Comparison of ENCODE assay signal across 1 cellular context in the genomic region with DNA sequence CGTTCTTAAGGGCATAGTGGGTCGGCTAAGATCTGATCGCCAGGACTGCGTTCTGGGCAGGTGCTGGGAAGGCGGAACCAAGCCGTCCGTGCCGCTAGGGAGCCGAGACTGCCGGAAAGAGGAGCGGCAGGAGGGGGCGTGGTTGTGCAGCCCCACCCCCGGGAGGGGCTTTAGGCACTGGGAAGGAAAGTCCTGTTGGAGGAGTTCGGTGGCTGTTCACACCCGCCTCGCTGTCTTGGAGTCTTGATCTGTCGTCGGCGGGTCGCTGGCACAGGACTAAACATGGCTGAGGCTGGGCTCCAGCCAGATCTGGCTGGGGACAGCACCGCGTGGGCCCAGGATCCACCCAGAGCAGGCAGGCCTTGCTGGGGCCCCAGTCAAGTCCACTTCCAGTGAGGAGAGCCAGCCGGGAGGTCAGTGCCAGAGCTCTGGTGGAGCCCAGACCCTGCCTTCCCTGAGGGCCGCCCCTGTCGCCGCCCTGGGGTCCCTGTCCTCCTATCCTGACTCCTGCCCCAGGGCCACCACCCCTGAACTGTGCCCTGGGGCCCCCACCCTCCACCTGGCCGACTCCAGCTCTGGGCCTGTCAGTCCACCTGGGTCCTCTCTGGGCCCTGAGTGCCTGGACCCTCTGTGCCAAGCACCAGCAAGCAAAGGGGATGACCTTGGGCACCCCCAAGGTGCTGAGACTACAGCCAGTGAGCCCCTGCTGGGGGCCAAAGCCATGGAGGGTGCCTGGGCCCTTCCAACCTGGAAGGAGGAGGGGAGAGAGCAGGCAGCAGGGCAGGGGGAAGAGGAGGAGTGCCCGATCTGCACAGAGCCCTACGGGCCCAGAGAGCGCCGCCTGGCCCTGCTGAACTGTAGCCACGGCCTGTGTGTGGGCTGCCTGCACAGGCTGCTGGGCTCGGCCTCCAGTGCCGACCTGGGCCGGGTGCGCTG.
TF ChIP-seq lines count a peak whose summit lies in the region.

No MANE protein-coding gene starts in this region.

TF ChIP-seq in SK-N-SH, 30 proteins besides CTCF, POLR2A, EP300 and RAD21:
- TF ChIP-seq TAF1 (IDR thresholded peaks at IDR 0.05; ENCODE audit: borderline replicate concordance, low read depth, low read length) (no peak), RXRA (IDR thresholded peaks at IDR 0.05; ENCODE audit: borderline replicate concordance, low read depth) (no peak), TCF12 (IDR thresholded peaks at IDR 0.05) (no peak), GATA2 (CRISPR knock-in tag; IDR thresholded peaks at IDR 0.05) (no peak), GABPA (IDR thresholded peaks at IDR 0.05; ENCODE audit: low read depth) (no peak), NFIC (IDR thresholded peaks at IDR 0.05; ENCODE audit: borderline replicate concordance) (no peak), MXI1 (IDR thresholded peaks at IDR 0.05; ENCODE audit: low read depth, low read length) (no peak), RFX5 (IDR thresholded peaks at IDR 0.05; ENCODE audit: low read length) (no peak), POLR2AphosphoS5 (IDR thresholded peaks at IDR 0.05; ENCODE audit: low read depth, low read length) (no peak), ELF1 (IDR thresholded peaks at IDR 0.05) (no peak), JUND (IDR thresholded peaks at IDR 0.05) (no peak), FOXM1 (IDR thresholded peaks at IDR 0.05; ENCODE audit: low read depth) (no peak), EZH2phosphoT487 (IDR thresholded peaks at IDR 0.05; ENCODE audit: borderline replicate concordance, low read depth) (no peak), YY1 (IDR thresholded peaks at IDR 0.05; ENCODE audit: low read depth) (no peak)
- TF ChIP-seq, protein P1, sequence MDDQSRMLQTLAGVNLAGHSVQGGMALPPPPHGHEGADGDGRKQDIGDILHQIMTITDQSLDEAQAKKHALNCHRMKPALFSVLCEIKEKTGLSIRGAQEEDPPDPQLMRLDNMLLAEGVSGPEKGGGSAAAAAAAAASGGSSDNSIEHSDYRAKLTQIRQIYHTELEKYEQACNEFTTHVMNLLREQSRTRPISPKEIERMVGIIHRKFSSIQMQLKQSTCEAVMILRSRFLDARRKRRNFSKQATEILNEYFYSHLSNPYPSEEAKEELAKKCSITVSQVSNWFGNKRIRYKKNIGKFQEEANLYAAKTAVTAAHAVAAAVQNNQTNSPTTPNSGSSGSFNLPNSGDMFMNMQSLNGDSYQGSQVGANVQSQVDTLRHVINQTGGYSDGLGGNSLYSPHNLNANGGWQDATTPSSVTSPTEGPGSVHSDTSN (IDR thresholded peaks at IDR 0.05): no peak
- TF ChIP-seq, protein P2, sequence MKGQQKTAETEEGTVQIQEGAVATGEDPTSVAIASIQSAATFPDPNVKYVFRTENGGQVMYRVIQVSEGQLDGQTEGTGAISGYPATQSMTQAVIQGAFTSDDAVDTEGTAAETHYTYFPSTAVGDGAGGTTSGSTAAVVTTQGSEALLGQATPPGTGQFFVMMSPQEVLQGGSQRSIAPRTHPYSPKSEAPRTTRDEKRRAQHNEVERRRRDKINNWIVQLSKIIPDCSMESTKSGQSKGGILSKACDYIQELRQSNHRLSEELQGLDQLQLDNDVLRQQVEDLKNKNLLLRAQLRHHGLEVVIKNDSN (IDR thresholded peaks at IDR 0.05; ENCODE audit: borderline replicate concordance, low read depth): no peak
- TF ChIP-seq, protein P3, sequence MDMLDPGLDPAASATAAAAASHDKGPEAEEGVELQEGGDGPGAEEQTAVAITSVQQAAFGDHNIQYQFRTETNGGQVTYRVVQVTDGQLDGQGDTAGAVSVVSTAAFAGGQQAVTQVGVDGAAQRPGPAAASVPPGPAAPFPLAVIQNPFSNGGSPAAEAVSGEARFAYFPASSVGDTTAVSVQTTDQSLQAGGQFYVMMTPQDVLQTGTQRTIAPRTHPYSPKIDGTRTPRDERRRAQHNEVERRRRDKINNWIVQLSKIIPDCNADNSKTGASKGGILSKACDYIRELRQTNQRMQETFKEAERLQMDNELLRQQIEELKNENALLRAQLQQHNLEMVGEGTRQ (IDR thresholded peaks at IDR 0.05; ENCODE audit: borderline replicate concordance, low read depth, low read length): no peak
- TF ChIP-seq, protein P4, sequence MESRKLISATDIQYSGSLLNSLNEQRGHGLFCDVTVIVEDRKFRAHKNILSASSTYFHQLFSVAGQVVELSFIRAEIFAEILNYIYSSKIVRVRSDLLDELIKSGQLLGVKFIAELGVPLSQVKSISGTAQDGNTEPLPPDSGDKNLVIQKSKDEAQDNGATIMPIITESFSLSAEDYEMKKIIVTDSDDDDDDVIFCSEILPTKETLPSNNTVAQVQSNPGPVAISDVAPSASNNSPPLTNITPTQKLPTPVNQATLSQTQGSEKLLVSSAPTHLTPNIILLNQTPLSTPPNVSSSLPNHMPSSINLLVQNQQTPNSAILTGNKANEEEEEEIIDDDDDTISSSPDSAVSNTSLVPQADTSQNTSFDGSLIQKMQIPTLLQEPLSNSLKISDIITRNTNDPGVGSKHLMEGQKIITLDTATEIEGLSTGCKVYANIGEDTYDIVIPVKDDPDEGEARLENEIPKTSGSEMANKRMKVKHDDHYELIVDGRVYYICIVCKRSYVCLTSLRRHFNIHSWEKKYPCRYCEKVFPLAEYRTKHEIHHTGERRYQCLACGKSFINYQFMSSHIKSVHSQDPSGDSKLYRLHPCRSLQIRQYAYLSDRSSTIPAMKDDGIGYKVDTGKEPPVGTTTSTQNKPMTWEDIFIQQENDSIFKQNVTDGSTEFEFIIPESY (IDR thresholded peaks at IDR 0.05; ENCODE audit: borderline replicate concordance, low read depth): no peak
TF ChIP-seq in SK-N-SH: peak in this region for 0.
